26 cellular contexts compared by ENCODE assay signal in genomic region chr16:86597880-86598606, GRCh38. TPM values are rescaled to one million over a fixed set of nuclear protein-coding genes. Genes with fewer than 3 reads are reported as not detected.
DNase-seq lines count a peak whose midpoint lies in the region; ATAC-seq and TF ChIP-seq lines count a peak whose summit lies in the region.
"Had no signal": no experiment of that assay in that cellular context is flagged by ENCODE, and none has a peak within 500 bp of the region (broad histone marks: within the 10 kb centered on the region; RNA-seq: fewer than 3 reads in every experiment).

No MANE protein-coding gene starts in this region.

- no peak overlapping the region for H2AFZ ChIP-seq in osteoblast (ENCODE audit: low read length)

- H3K4me3 Mint-ChIP-seq in HFFc6: peak overlapping the region; percentile 79
- H3K4me3 Mint-ChIP-seq: CD8-positive, alpha-beta T cell; stimulated activated memory B cell treated with anti-CD40 and anti-IgM and Interleukin-4, amounts not matched to agents 10 μg/mL and 1 μg/mL and 100 μg/mL, for 72 hours had no signal

- H3K9me3 ChIP-seq in BLaER1 treated with 17β-estradiol and CSF1 and Interleukin-3, amounts not matched to agents 10 nM and 100 nM (replicated peaks in 1 of 11): peaks cover 0 to 24% (median 13%) of the 10 kb centered on the region in 11 experiments; a peak in 13 of 22 replicates
- no peaks in the 10 kb centered on the region for H3K9me3 ChIP-seq in osteoblast (ENCODE audit: low read depth, low read length)
- H3K9me3 ChIP-seq: adrenal gland, mucosa of descending colon, Peyer's patch had no signal

- peak overlapping the region; percentile 86 for H3K27ac Mint-ChIP-seq in HFFc6
- H3K27ac Mint-ChIP-seq: CD8-positive, alpha-beta T cell; progenitor cell of endocrine pancreas; stimulated activated memory B cell treated with anti-CD40 and anti-IgM and Interleukin-4, amounts not matched to agents 10 μg/mL and 1 μg/mL and 100 μg/mL, for 72 hours had no signal

- no peaks in the 10 kb centered on the region for H3K36me3 ChIP-seq in BLaER1 treated with 17β-estradiol and CSF1 and Interleukin-3, amounts not matched to agents 10 nM and 100 nM
- H3K36me3 ChIP-seq in osteoblast (ENCODE audit: insufficient read depth, low read length): peaks cover 2% of the 10 kb centered on the region
- H3K36me3 ChIP-seq: adrenal gland, Peyer's patch, WERI-Rb-1 had no signal

- ATAC-seq in left colon (no peak), GM18517 (IDR thresholded peaks at IDR 0.05; ENCODE audit: unreplicated experiment) (no peak)
- ATAC-seq: CD8-positive, alpha-beta T cell; GM12878; HepG2; mucosa of descending colon; stimulated activated memory B cell treated with anti-CD40 and anti-IgM and Interleukin-4, amounts not matched to agents 10 μg/mL and 1 μg/mL and 100 μg/mL, for 72 hours had no signal

- peaks cover 75% of the 10 kb centered on the region for H3K4me1 Mint-ChIP-seq in HFFc6 (ENCODE audit: low read depth)
- H3K4me1 Mint-ChIP-seq: stimulated activated memory B cell treated with anti-CD40 and anti-IgM and Interleukin-4, amounts not matched to agents 10 μg/mL and 1 μg/mL and 100 μg/mL, for 72 hours had no signal

- H3K27me3 Mint-ChIP-seq in HFFc6 (ENCODE audit: insufficient read depth): no peaks in the 10 kb centered on the region

- no peak overlapping the region for H3K9ac ChIP-seq in BLaER1 treated with 17β-estradiol and CSF1 and Interleukin-3, amounts not matched to agents 10 nM and 100 nM

- peak; percentile 40 for DNase-seq in HFFc6
- peak; percentile 18 for DNase-seq in astrocyte of the hippocampus (ENCODE audit: low read depth, low spot score)
- DNase-seq in osteoblast (ENCODE audit: insufficient read length, low spot score, missing footprints): peak; percentile 21
- no peak for DNase-seq in activated effector memory CD4-positive, alpha-beta T cell treated with anti-CD3 and anti-CD28 coated beads, Interleukin-2, amount 50 U/mL, for 16 hours
- no peak for DNase-seq in SKM-1 (lab: John Stamatoyannopoulos, UW; ENCODE audit: unreplicated experiment)
- DNase-seq in left colon: no peak
- DNase-seq: activated gamma-delta T cell treated with Interleukin-2 at 50 U/mL for 16 hours; CD8-positive, alpha-beta T cell; dermis blood vessel endothelial cell; GDM1; head of caudate nucleus; mucosa of descending colon; NCI-H2081; Peyer's patch; small intestine; WERI-Rb-1 had no signal

- H3K36me3 Mint-ChIP-seq in HFFc6 (ENCODE audit: low read depth): peaks cover 4% of the 10 kb centered on the region; the same call in 1 of the 2 replicates
- H3K36me3 Mint-ChIP-seq: CD8-positive, alpha-beta T cell; stimulated activated memory B cell treated with anti-CD40 and anti-IgM and Interleukin-4, amounts not matched to agents 10 μg/mL and 1 μg/mL and 100 μg/mL, for 72 hours had no signal

- H3K79me2 ChIP-seq in osteoblast (ENCODE audit: insufficient read depth, low read length): peaks cover 11% of the 10 kb centered on the region

- no peak overlapping the region for H3K27ac ChIP-seq in BLaER1 treated with 17β-estradiol and CSF1 and Interleukin-3, amounts not matched to agents 10 nM and 100 nM
- no peak overlapping the region for H3K27ac ChIP-seq in osteoblast (ENCODE audit: low read depth, low read length)
- H3K27ac ChIP-seq: HL-60, Peyer's patch, WERI-Rb-1 had no signal

- no peaks in the 10 kb centered on the region for H3K9me3 Mint-ChIP-seq in HFFc6
- H3K9me3 Mint-ChIP-seq: CD8-positive, alpha-beta T cell had no signal

- H3K4me2 ChIP-seq in BLaER1 treated with 17β-estradiol and CSF1 and Interleukin-3, amounts not matched to agents 10 nM and 100 nM: peak overlapping the region in 6 of 11 experiments; percentile 12 to 65 (median 50); a peak in 7 of 22 replicates
- H3K4me2 ChIP-seq in osteoblast (ENCODE audit: insufficient read depth, low read length): no peak overlapping the region

- H3K4me1 ChIP-seq in BLaER1 treated with 17β-estradiol and CSF1 and Interleukin-3, amounts not matched to agents 10 nM and 100 nM: peaks cover 6 to 40% (median 22%) of the 10 kb centered on the region in 10 experiments; a peak in 17 of 20 replicates
- peaks cover 29% of the 10 kb centered on the region for H3K4me1 ChIP-seq in osteoblast (ENCODE audit: insufficient read depth, low read length)
- H3K4me1 ChIP-seq: adrenal gland, Peyer's patch had no signal

- H4K20me1 ChIP-seq in BLaER1 treated with 17β-estradiol and CSF1 and Interleukin-3, amounts not matched to agents 10 nM and 100 nM: no peaks in the 10 kb centered on the region
- H4K20me1 ChIP-seq in osteoblast (ENCODE audit: insufficient read depth, low read length): no peaks in the 10 kb centered on the region

- no peaks in the 10 kb centered on the region for H3K27me3 ChIP-seq in BLaER1 treated with 17β-estradiol and CSF1 and Interleukin-3, amounts not matched to agents 10 nM and 100 nM
- H3K27me3 ChIP-seq in osteoblast (ENCODE audit: insufficient read depth, low read length): no peaks in the 10 kb centered on the region
- H3K27me3 ChIP-seq: adrenal gland had no signal

- no peak for TF ChIP-seq CTCF in HFFc6 (IDR thresholded peaks at IDR 0.05)
- no peak for TF ChIP-seq CTCF in osteoblast (IDR thresholded peaks at IDR 0.05; ENCODE audit: extremely low read depth, low read depth, low read length)

- no peak overlapping the region for H3K4me3 ChIP-seq in BLaER1 treated with 17β-estradiol and CSF1 and Interleukin-3, amounts not matched to agents 10 nM and 100 nM
- no peak overlapping the region for H3K4me3 ChIP-seq in osteoblast (ENCODE audit: insufficient read depth, low read length)
- H3K4me3 ChIP-seq: adrenal gland, GM12878, mucosa of descending colon, Peyer's patch had no signal

- intact Hi-C loops in left colon (cut with DNase I, micrococcal nuclease): no loop called here

RNA-seq across cellular contexts. Expression of gene FOXL1, which starts 19.7 kb away (rescaled TPM):
- total RNA-seq in HFFc6 (2021; fragmentation: NEBNext Ultra II Directional; extraction: Animal tissue kit (Norgen Biotek cat#: 25700)): 10 to 100 TPM; 20.2 to 25.3 (median 21.6) TPM
- 2.5 and 3.2 TPM in 2 replicates for total RNA-seq in osteoblast
- 1 to 10 TPM; 2.0 to 4.2 TPM for total RNA-seq in left colon
- total RNA-seq: GM12878; HepG2; progenitor cell of endocrine pancreas; T-helper 2 cell treated with Interferon-gamma antibody and Interleukin-4, amounts not matched to agents 100 ng/mL and 5 ng/mL, for 36 hours had no signal

RNA-seq across cellular contexts. Expression of gene FOXC2, which starts 31.4 kb away (rescaled TPM):
- total RNA-seq in HFFc6 (2021; fragmentation: NEBNext Ultra II Directional; extraction: Animal tissue kit (Norgen Biotek cat#: 25700)): 1 to 10 TPM; 6.3 to 8.4 (median 7.9) TPM
- 2.2 and 2.4 TPM in 2 replicates for total RNA-seq in osteoblast
- under 1 TPM; 0.34 TPM for total RNA-seq in left colon
- total RNA-seq: GM12878; HepG2; NCI-H460; progenitor cell of endocrine pancreas; T-helper 2 cell treated with Interferon-gamma antibody and Interleukin-4, amounts not matched to agents 100 ng/mL and 5 ng/mL, for 36 hours had no signal

RNA-seq across cellular contexts. Expression of gene MTHFSD, which starts 43.0 kb away (rescaled TPM):
- 10 to 100 TPM; 16.8 to 18.6 (median 17.0) TPM for total RNA-seq in HFFc6 (2021; fragmentation: NEBNext Ultra II Directional; extraction: Animal tissue kit (Norgen Biotek cat#: 25700))
- total RNA-seq in osteoblast: 18.5 and 20.3 TPM in 2 replicates
- total RNA-seq in left colon: 10 to 100 TPM; 18.6 to 23.3 TPM

Comparison
In these comparisons a context has a peak if more than half of its experiments do, and no peak if none do; other contexts are left out.
1. DNase-seq: peak in HFFc6 (single experiment), astrocyte of the hippocampus (single experiment) and osteoblast (single experiment); none in activated effector memory CD4-positive, alpha-beta T cell treated with anti-CD3 and anti-CD28 coated beads, Interleukin-2, amount 50 U/mL, for 16 hours (single experiment), SKM-1 (single experiment) and left colon (0 of 2).